ENCODE assay signal across 8 cellular contexts in genomic region chr1:55216078-55216477, GRCh38. TPM values are rescaled to one million over a fixed set of nuclear protein-coding genes. Genes with fewer than 3 reads are reported as not detected.
A peak's percentile ranks its signal among the peaks of the same experiment; 100 is the strongest.
DNase-seq lines count a peak whose midpoint lies in the region; ATAC-seq and TF ChIP-seq lines count a peak whose summit lies in the region.

No MANE protein-coding gene starts in this region.

- TF ChIP-seq CTCF in CD14-positive monocyte (IDR thresholded peaks at IDR 0.05) (no peak), Loucy (conservative IDR thresholded peaks at IDR 0.05; ENCODE audit: low read length) (no peak), coronary artery (IDR thresholded peaks at IDR 0.05) (no peak), nephron (IDR thresholded peaks at IDR 0.05; ENCODE audit: unreplicated experiment in 3 of 3) (no peak)

- H3K9me3 Mint-ChIP-seq in CD14-positive monocyte (no peaks in the 10 kb centered on the region), nephron (no peaks in the 10 kb centered on the region)

- no peaks in the 10 kb centered on the region for H3K36me3 ChIP-seq in Loucy (ENCODE audit: insufficient read depth, low read length)

- H3K4me3 Mint-ChIP-seq in CD14-positive monocyte (peak overlapping the region; percentile 91 to 95), nephron (peak overlapping the region; percentile 93 to 94 (median 93))

- peaks cover 34% of the 10 kb centered on the region for H4K20me1 ChIP-seq in Loucy (ENCODE audit: insufficient read depth, low read length, poor library complexity, severe bottlenecking)

- H3K27me3 Mint-ChIP-seq in CD14-positive monocyte (ENCODE audit: low read depth in 3 of 3) (peaks cover 0 to 5% (median 0%) of the 10 kb centered on the region in 3 donors), nephron (ENCODE audit: low read depth) (peaks cover 7% of the 10 kb centered on the region)

- H3K27ac Mint-ChIP-seq in CD14-positive monocyte (peak overlapping the region; percentile 86 to 97 (median 96)), nephron (peak overlapping the region; percentile 96 to 97 (median 97))

- no peak for ATAC-seq in HG02588 (IDR thresholded peaks at IDR 0.05; ENCODE audit: unreplicated experiment)
- no peak for ATAC-seq in GM19467 (IDR thresholded peaks at IDR 0.05; ENCODE audit: unreplicated experiment)
- ATAC-seq in GM21360 (IDR thresholded peaks at IDR 0.05; ENCODE audit: unreplicated experiment), result no peak
- no peak for ATAC-seq in HG03521 (IDR thresholded peaks at IDR 0.05; ENCODE audit: unreplicated experiment)

- H3K27ac ChIP-seq in coronary artery, result peak overlapping the region; percentile 96 to 97

- H3K9me2 ChIP-seq in Loucy (replicated peaks; ENCODE audit: low read depth, low read length), result no peaks in the 10 kb centered on the region

- DNase-seq in CD14-positive monocyte (ENCODE audit: low spot score), result no peak
- DNase-seq in coronary artery (ENCODE audit: low spot score), result no peak

- H3K36me3 Mint-ChIP-seq in CD14-positive monocyte (peaks cover 0 to 2% of the 10 kb centered on the region in 2 donors), nephron (ENCODE audit: low read depth) (no peaks in the 10 kb centered on the region)

- peaks cover 43% of the 10 kb centered on the region for H3K4me1 ChIP-seq in Loucy (ENCODE audit: insufficient read depth, low read length, poor library complexity, severe bottlenecking)

- H3K9me3 ChIP-seq in Loucy (ENCODE audit: insufficient read depth, low read depth, low read length), result no peaks in the 10 kb centered on the region

- H3K4me1 Mint-ChIP-seq in CD14-positive monocyte, result peaks cover 62% of the 10 kb centered on the region
- peaks cover 45% of the 10 kb centered on the region for H3K4me1 Mint-ChIP-seq in nephron

- H2AFZ ChIP-seq in Loucy (ENCODE audit: low read length), result peak overlapping the region; percentile 64

- peak overlapping the region; percentile 96 for H3K4me3 ChIP-seq in Loucy (ENCODE audit: low read length, poor library complexity, severe bottlenecking)
- H3K4me3 ChIP-seq in coronary artery, result peak overlapping the region; percentile 95

- H3K9ac ChIP-seq in Loucy (ENCODE audit: low read depth, low read length, poor library complexity, severe bottlenecking), result peak overlapping the region; percentile 92

- peaks cover 56% of the 10 kb centered on the region for H3K79me2 ChIP-seq in Loucy (ENCODE audit: insufficient read depth, low read length)

- intact Hi-C loops in CD14-positive monocyte (cut with micrococcal nuclease), result loop anchor here in 1 of 2 donors (10.0 kb wide), 1 partner anchor 59 kb away; no protein-coding TSS in a partner anchor

- H3K27me3 ChIP-seq in Loucy (ENCODE audit: insufficient read depth, low read length, poor library complexity, severe bottlenecking), result no peaks in the 10 kb centered on the region

- peak overlapping the region; percentile 92 for H3K4me2 ChIP-seq in Loucy (ENCODE audit: low read depth, low read length, poor library complexity, severe bottlenecking)

- no peaks in the 10 kb centered on the region for H3F3A ChIP-seq in Loucy (ENCODE audit: low read depth)

RNA-seq across cellular contexts. Expression of gene USP24, which starts 0.9 kb away (rescaled TPM):
- 1 to 10 TPM; 1.1 to 2.1 TPM for polyA plus RNA-seq in CD14-positive monocyte
